Comparison of ENCODE assay signal across 8 cellular contexts in the genomic region with DNA sequence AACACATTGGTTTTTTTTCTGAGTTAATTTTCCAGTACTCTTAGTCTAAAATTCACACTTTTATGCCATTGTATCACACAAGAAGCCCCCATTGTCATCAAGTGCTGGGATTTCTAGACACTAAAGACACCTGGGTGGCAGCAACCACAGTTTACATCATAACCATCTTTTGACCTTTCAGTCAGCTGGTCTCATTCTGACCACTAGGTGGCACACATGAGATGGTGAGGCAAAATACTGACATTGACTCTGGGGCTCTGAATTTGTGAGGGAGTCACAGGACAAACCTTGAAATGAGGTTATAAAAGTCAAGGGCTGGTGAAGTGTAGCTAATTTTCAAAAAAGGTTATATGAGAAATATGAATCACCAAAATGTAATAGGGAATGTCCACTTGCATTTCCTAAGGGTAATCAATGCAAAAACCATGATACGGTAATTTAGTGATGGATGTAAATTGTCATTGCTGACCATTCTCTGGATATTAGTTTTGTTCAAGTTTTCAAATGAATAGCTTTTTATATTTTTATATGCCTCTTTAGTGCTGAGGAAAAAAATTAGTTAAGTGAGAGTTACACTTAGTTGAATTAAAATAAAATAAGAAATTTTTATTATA.
DNase-seq lines count a peak whose midpoint lies in the region; ATAC-seq lines count a peak whose summit lies in the region.

No MANE protein-coding gene starts in this region.

- peaks cover 22% of the 10 kb centered on the region for H3K27me3 Mint-ChIP-seq in activated CD4-positive, alpha-beta T cell treated with anti-CD3 and anti-CD28 coated beads, Interleukin-2, amount 10 ng/mL, durations not matched to agents 24 days and 14 days
- H3K27me3 Mint-ChIP-seq in naive B cell, result peaks cover 3 to 18% (median 14%) of the 10 kb centered on the region in 3 donors

- peak; percentile 21 for DNase-seq in AG08396 (ENCODE audit: low spot score)
- DNase-seq in NCI-H2107 (lab: John Stamatoyannopoulos, UW), result peak; percentile 7
- DNase-seq in activated CD4-positive, alpha-beta T cell treated with anti-CD3 and anti-CD28 coated beads, Interleukin-2, amount 10 ng/mL, durations not matched to agents 24 days and 14 days, result peak; percentile 91
- peak; percentile 62 for DNase-seq in ecto neural progenitor cell (ENCODE audit: low spot score)
- DNase-seq in naive B cell, result peak; percentile 47
- peak; percentile 52 to 76 for DNase-seq in stimulated activated effector memory CD8-positive, alpha-beta T cell treated with anti-CD3 and anti-CD28 coated beads, Interleukin-12 subunit alpha, Interleukin-12 subunit beta, amount 100 ng/mL, for 72 hours (ENCODE audit: low spot score in 2 of 2)

- no peaks in the 10 kb centered on the region for H3K36me3 Mint-ChIP-seq in activated CD4-positive, alpha-beta T cell treated with anti-CD3 and anti-CD28 coated beads, Interleukin-2, amount 10 ng/mL, durations not matched to agents 24 days and 14 days (ENCODE audit: low read depth)
- no peaks in the 10 kb centered on the region for H3K36me3 Mint-ChIP-seq in naive B cell
- H3K36me3 Mint-ChIP-seq in stimulated activated effector memory CD8-positive, alpha-beta T cell treated with anti-CD3 and anti-CD28 coated beads, Interleukin-12 subunit alpha, Interleukin-12 subunit beta, amount 100 ng/mL, for 72 hours, result no peaks in the 10 kb centered on the region

- no peaks in the 10 kb centered on the region for H3K4me1 Mint-ChIP-seq in activated CD4-positive, alpha-beta T cell treated with anti-CD3 and anti-CD28 coated beads, Interleukin-2, amount 10 ng/mL, durations not matched to agents 24 days and 14 days
- no peaks in the 10 kb centered on the region for H3K4me1 Mint-ChIP-seq in naive B cell
- H3K4me1 Mint-ChIP-seq in stimulated activated effector memory CD8-positive, alpha-beta T cell treated with anti-CD3 and anti-CD28 coated beads, Interleukin-12 subunit alpha, Interleukin-12 subunit beta, amount 100 ng/mL, for 72 hours, result no peaks in the 10 kb centered on the region

- ATAC-seq in GM18502 (IDR thresholded peaks at IDR 0.05; ENCODE audit: poor library complexity, unreplicated experiment), result peak; percentile 98
- peak; percentile 94 for ATAC-seq in HG02981 (IDR thresholded peaks at IDR 0.05; ENCODE audit: unreplicated experiment)
- ATAC-seq in naive B cell (ENCODE audit: low read depth in 2 of 2), result peak; percentile 32 to 48
- peak; percentile 61 for ATAC-seq in stimulated activated effector memory CD8-positive, alpha-beta T cell treated with anti-CD3 and anti-CD28 coated beads, Interleukin-12 subunit alpha, Interleukin-12 subunit beta, amount 100 ng/mL, for 72 hours

- no peak overlapping the region for H3K27ac Mint-ChIP-seq in activated CD4-positive, alpha-beta T cell treated with anti-CD3 and anti-CD28 coated beads, Interleukin-2, amount 10 ng/mL, durations not matched to agents 24 days and 14 days
- H3K27ac Mint-ChIP-seq in naive B cell, result no peak overlapping the region
- H3K27ac Mint-ChIP-seq in stimulated activated effector memory CD8-positive, alpha-beta T cell treated with anti-CD3 and anti-CD28 coated beads, Interleukin-12 subunit alpha, Interleukin-12 subunit beta, amount 100 ng/mL, for 72 hours, result no peak overlapping the region

- H3K9me3 Mint-ChIP-seq in activated CD4-positive, alpha-beta T cell treated with anti-CD3 and anti-CD28 coated beads, Interleukin-2, amount 10 ng/mL, durations not matched to agents 24 days and 14 days, result no peaks in the 10 kb centered on the region
- H3K9me3 Mint-ChIP-seq in naive B cell, result peaks cover 0 to 2% (median 0%) of the 10 kb centered on the region in 7 donors
- H3K9me3 Mint-ChIP-seq in stimulated activated effector memory CD8-positive, alpha-beta T cell treated with anti-CD3 and anti-CD28 coated beads, Interleukin-12 subunit alpha, Interleukin-12 subunit beta, amount 100 ng/mL, for 72 hours, result no peaks in the 10 kb centered on the region

- H3K4me3 Mint-ChIP-seq in activated CD4-positive, alpha-beta T cell treated with anti-CD3 and anti-CD28 coated beads, Interleukin-2, amount 10 ng/mL, durations not matched to agents 24 days and 14 days, result no peak overlapping the region
- no peak overlapping the region for H3K4me3 Mint-ChIP-seq in naive B cell
- no peak overlapping the region for H3K4me3 Mint-ChIP-seq in stimulated activated effector memory CD8-positive, alpha-beta T cell treated with anti-CD3 and anti-CD28 coated beads, Interleukin-12 subunit alpha, Interleukin-12 subunit beta, amount 100 ng/mL, for 72 hours

- intact Hi-C loops in activated CD4-positive, alpha-beta T cell treated with anti-CD3 and anti-CD28 coated beads, Interleukin-2, amount 10 ng/mL, durations not matched to agents 24 days and 14 days (cut with micrococcal nuclease), result no loop called here

Comparison
In these comparisons a context has a peak if more than half of its experiments do, and no peak if none do; other contexts are left out.
1. Peak in every context shown above with its lines: DNase-seq and ATAC-seq.
2. DNase-seq: peak in every context shown above with its lines; median percentile 91 in activated CD4-positive, alpha-beta T cell treated with anti-CD3 and anti-CD28 coated beads, Interleukin-2, amount 10 ng/mL, durations not matched to agents 24 days and 14 days; 64 in stimulated activated effector memory CD8-positive, alpha-beta T cell treated with anti-CD3 and anti-CD28 coated beads, Interleukin-12 subunit alpha, Interleukin-12 subunit beta, amount 100 ng/mL, for 72 hours; 62 in ecto neural progenitor cell; 47 in naive B cell; 21 in AG08396; 7 in NCI-H2107.
3. ATAC-seq: peak in every context shown above with its lines; median percentile 98 in GM18502; 94 in HG02981; 61 in stimulated activated effector memory CD8-positive, alpha-beta T cell treated with anti-CD3 and anti-CD28 coated beads, Interleukin-12 subunit alpha, Interleukin-12 subunit beta, amount 100 ng/mL, for 72 hours; 40 in naive B cell.